Comparison of ENCODE assay signal across 7 cellular contexts in genomic region chr14:22829076-22829660, GRCh38. TPM values are rescaled to one million over a fixed set of nuclear protein-coding genes. Genes with fewer than 3 reads are reported as not detected.
DNase-seq lines count a peak whose midpoint lies in the region; ATAC-seq and TF ChIP-seq lines count a peak whose summit lies in the region.
"Not testable (repeated sequence)": the region's sequence is repeated elsewhere in the genome, so short reads cannot be mapped to it uniquely, and the experiment has no call there.
"Had no signal": no experiment of that assay in that cellular context is flagged by ENCODE, and none has a peak within 500 bp of the region (broad histone marks: within the 10 kb centered on the region; RNA-seq: fewer than 3 reads in every experiment).

No MANE protein-coding gene starts in this region.

- not testable (repeated sequence) for DNase-seq in RWPE1 (ENCODE audit: low spot score); astrocyte of the cerebellum (ENCODE audit: low read depth); tibial nerve (ENCODE audit: low spot score in 2 of 2)
- DNase-seq in Right ventricle myocardium superior = peak; percentile 10

- not testable (repeated sequence) for TF ChIP-seq EP300 in neural cell (conservative IDR thresholded peaks at IDR 0.05; ENCODE audit: poor library complexity, severe bottlenecking); tibial nerve (IDR thresholded peaks at IDR 0.05)

- CTCF ChIA-PET in RWPE1 (lab: Yijun Ruan, JAX) = interaction anchor here (0.7 to 2.0 kb wide), 3 partner anchors 24 to 428 kb away, joined by 3 to 7 read pairs (median 4); no protein-coding TSS in a partner anchor

- peaks cover 11% of the 10 kb centered on the region for H3K79me2 ChIP-seq in neural cell (replicated peaks; ENCODE audit: insufficient read depth, low read length)

- TF ChIP-seq RAD21 in neural cell (conservative IDR thresholded peaks at IDR 0.05) = not testable (repeated sequence)

- peak overlapping the region; percentile 76 for H3K27ac ChIP-seq in RWPE1
- peak overlapping the region; percentile 65 for H3K27ac ChIP-seq in neural cell (ENCODE audit: low read length)
- peak overlapping the region; percentile 49 to 84 (median 74) for H3K27ac ChIP-seq in tibial nerve

- not testable (repeated sequence) for H3K9me2 ChIP-seq in neural cell (ENCODE audit: insufficient read depth, low read length)

- in situ Hi-C loops in astrocyte of the cerebellum (cut with HindIII; ENCODE audit: low sequenced_read_pairs) = not testable (repeated sequence)

- TF ChIP-seq CTCF in RWPE1 (conservative IDR thresholded peaks at IDR 0.05; ENCODE audit: low read depth); astrocyte of the cerebellum (IDR thresholded peaks at IDR 0.05; ENCODE audit: low read depth, low read length, missing control alignments); neural cell (IDR thresholded peaks at IDR 0.05; ENCODE audit: poor library complexity, severe bottlenecking); tibial nerve (IDR thresholded peaks at IDR 0.05): not testable (repeated sequence)

- peak overlapping the region; percentile 91 for H3K4me3 ChIP-seq in astrocyte of the cerebellum (ENCODE audit: low read depth, low read length)
- H3K4me3 ChIP-seq in neural cell (ENCODE audit: low read length) = peak overlapping the region; percentile 98
- H3K4me3 ChIP-seq in tibial nerve = peak overlapping the region; percentile 68 to 82 (median 74)

- H3K9ac ChIP-seq in neural cell (ENCODE audit: low read length) = peak overlapping the region; percentile 85

- H3K4me2 ChIP-seq in neural cell (ENCODE audit: low read length) = peak overlapping the region; percentile 33

- not testable (repeated sequence) for H3K36me3 ChIP-seq in neural cell (ENCODE audit: insufficient read depth, low read length)
- H3K36me3 ChIP-seq in tibial nerve = peaks cover 0 to 19% (median 9%) of the 10 kb centered on the region in 3 donors

- not testable (repeated sequence) for H3K27me3 ChIP-seq in neural cell (ENCODE audit: insufficient read depth, low read depth, low read length); tibial nerve

- not testable (repeated sequence) for H4K20me1 ChIP-seq in neural cell (ENCODE audit: insufficient read depth)

- H2AFZ ChIP-seq in neural cell (ENCODE audit: low read depth, low read length) = peak overlapping the region; percentile 89

- 81 to 83% methylated on average over 12 of the region's 12 CpGs for WGBS in tibial nerve, 2 donors

- intact Hi-C loops in Right ventricle myocardium superior (cut with DNase I) = not testable (repeated sequence)

- peaks cover 0 to 17% (median 7%) of the 10 kb centered on the region in 4 donors for H3K4me1 ChIP-seq in tibial nerve

- not testable (repeated sequence) for TF ChIP-seq POLR2A in tibial nerve (IDR thresholded peaks at IDR 0.05)

- not testable (repeated sequence) for H3K9me3 ChIP-seq in neural cell (ENCODE audit: low read length); tibial nerve

- POLR2A ChIA-PET in RWPE1 (lab: Yijun Ruan, JAX; ENCODE audit: low non-redundant PET) = not testable (repeated sequence)

- H3F3A ChIP-seq in neural cell (ENCODE audit: insufficient read depth, low read length, poor library complexity, severe bottlenecking) = not testable (repeated sequence)

- ATAC-seq in GM19328 (IDR thresholded peaks at IDR 0.05; ENCODE audit: unreplicated experiment) = peak; percentile 11
- not testable (repeated sequence) for ATAC-seq in Right ventricle myocardium superior (ENCODE audit: poor library complexity)

RNA-seq across cellular contexts. Expression of gene MRPL52, which starts 0.5 kb away (rescaled TPM):
- total RNA-seq in Right ventricle myocardium superior (110 TPM), tibial nerve (10 to 100 TPM; 26.7 to 44.0 (median 30.2) TPM)
- polyA plus RNA-seq in neural cell = 87.9 and 161 TPM in 2 replicates
- polyA minus RNA-seq in neural cell = 15.8 and 16.6 TPM in 2 replicates

RNA-seq across cellular contexts. Expression of gene MMP14, which starts 7.2 kb away (rescaled TPM):
- total RNA-seq in Right ventricle myocardium superior = 22.5 TPM
- 0.30 and 1.5 TPM in 2 replicates for polyA plus RNA-seq in neural cell
- 0.69 and 0.97 TPM in 2 replicates for polyA minus RNA-seq in neural cell
- 100 to 1,000 TPM; 101 to 222 (median 145) TPM for total RNA-seq in tibial nerve

RNA-seq across cellular contexts. Expression of gene SLC7A7, which starts 13.9 kb away (rescaled TPM):
- total RNA-seq in Right ventricle myocardium superior (4.6 TPM), tibial nerve (10 to 100 TPM in 3 of 4 donors, 1 to 10 TPM in 1; 8.4 to 39.8 (median 19.0) TPM)
- polyA plus RNA-seq in neural cell = not detected in 2 replicates
- not detected in 2 replicates for polyA minus RNA-seq in neural cell

RNA-seq across cellular contexts. Expression of gene LRP10, which starts 42.4 kb away (rescaled TPM):
- 50.8 TPM for total RNA-seq in Right ventricle myocardium superior
- 0.22 and 1.1 TPM in 2 replicates for polyA plus RNA-seq in neural cell
- polyA minus RNA-seq in neural cell = 0.24 and 0.58 TPM in 2 replicates
- 100 to 1,000 TPM in 2 of 4 donors, 10 to 100 TPM in 2; 82.3 to 151 (median 97.0) TPM for total RNA-seq in tibial nerve

RNA-seq across cellular contexts. Expression of gene REM2, which starts 53.9 kb away (rescaled TPM):
- total RNA-seq in Right ventricle myocardium superior (not detected), tibial nerve (under 1 TPM in 2 of 4 donors, not detected in 2; 0.42 to 0.44 TPM)
- 28.6 and 31.1 TPM in 2 replicates for polyA plus RNA-seq in neural cell
- 21.9 and 29.5 TPM in 2 replicates for polyA minus RNA-seq in neural cell
- total RNA-seq: SK-MEL-5 had no signal
